1 cellular context compared by ENCODE assay signal in the genomic region with DNA sequence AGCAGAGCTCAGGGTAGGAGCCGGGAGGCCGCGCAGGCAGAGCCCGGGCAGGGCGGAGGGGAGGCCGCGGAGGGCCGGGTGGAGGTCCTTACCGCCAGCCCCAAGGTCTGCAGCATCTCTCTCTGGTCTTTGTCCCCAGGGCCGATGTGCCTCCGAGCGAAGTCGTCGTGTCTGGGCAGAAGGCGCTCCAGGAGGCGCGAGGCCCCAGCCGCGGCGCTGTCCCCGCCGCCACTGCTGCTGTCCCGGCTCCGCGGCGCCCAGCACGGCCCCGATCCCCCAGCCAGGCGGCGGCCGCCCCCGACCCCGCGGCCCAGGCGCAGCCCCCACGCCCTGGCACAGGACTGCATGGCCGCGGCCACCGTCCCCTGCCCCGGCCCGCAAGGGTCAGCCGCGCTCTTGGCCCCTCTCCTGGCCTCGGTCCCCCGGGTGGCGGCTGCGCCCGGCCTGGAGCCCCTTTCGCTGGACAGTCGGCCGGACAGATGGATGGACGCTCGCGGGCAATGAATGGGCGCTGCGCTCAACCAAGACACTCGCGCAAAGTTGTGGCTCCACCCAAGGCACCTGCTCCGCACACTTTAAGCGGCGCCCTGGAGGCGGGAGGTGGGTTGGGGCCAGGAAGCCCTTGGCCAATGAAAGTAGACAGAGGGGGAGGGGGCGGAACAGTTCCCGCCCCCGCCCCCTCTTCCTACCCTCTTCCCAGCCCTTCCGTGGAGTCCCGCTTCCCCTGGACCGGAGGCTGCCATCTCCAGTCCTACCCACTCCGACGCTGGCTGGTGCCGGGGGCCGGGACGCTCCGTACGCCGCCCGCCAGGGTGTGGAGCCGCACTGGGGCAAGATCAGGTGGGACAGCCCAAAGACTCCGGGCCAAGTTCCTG.
TF ChIP-seq lines count a peak whose summit lies in the region.

A gene (minus strand): TSS at position 577 of the 875 bp plus-strand sequence. CDS start 230 bp downstream, at position 347.

TF ChIP-seq in HepG2, 621 proteins besides CTCF, POLR2A, EP300 and RAD21 (continued from another document and continues in another):
- TF ChIP-seq, protein P1, sequence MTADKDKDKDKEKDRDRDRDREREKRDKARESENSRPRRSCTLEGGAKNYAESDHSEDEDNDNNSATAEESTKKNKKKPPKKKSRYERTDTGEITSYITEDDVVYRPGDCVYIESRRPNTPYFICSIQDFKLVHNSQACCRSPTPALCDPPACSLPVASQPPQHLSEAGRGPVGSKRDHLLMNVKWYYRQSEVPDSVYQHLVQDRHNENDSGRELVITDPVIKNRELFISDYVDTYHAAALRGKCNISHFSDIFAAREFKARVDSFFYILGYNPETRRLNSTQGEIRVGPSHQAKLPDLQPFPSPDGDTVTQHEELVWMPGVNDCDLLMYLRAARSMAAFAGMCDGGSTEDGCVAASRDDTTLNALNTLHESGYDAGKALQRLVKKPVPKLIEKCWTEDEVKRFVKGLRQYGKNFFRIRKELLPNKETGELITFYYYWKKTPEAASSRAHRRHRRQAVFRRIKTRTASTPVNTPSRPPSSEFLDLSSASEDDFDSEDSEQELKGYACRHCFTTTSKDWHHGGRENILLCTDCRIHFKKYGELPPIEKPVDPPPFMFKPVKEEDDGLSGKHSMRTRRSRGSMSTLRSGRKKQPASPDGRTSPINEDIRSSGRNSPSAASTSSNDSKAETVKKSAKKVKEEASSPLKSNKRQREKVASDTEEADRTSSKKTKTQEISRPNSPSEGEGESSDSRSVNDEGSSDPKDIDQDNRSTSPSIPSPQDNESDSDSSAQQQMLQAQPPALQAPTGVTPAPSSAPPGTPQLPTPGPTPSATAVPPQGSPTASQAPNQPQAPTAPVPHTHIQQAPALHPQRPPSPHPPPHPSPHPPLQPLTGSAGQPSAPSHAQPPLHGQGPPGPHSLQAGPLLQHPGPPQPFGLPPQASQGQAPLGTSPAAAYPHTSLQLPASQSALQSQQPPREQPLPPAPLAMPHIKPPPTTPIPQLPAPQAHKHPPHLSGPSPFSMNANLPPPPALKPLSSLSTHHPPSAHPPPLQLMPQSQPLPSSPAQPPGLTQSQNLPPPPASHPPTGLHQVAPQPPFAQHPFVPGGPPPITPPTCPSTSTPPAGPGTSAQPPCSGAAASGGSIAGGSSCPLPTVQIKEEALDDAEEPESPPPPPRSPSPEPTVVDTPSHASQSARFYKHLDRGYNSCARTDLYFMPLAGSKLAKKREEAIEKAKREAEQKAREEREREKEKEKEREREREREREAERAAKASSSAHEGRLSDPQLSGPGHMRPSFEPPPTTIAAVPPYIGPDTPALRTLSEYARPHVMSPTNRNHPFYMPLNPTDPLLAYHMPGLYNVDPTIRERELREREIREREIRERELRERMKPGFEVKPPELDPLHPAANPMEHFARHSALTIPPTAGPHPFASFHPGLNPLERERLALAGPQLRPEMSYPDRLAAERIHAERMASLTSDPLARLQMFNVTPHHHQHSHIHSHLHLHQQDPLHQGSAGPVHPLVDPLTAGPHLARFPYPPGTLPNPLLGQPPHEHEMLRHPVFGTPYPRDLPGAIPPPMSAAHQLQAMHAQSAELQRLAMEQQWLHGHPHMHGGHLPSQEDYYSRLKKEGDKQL (CRISPR knock-in tag; IDR thresholded peaks at IDR 0.05; ENCODE audit: low read depth), result no peak
- TF ChIP-seq, protein P2, sequence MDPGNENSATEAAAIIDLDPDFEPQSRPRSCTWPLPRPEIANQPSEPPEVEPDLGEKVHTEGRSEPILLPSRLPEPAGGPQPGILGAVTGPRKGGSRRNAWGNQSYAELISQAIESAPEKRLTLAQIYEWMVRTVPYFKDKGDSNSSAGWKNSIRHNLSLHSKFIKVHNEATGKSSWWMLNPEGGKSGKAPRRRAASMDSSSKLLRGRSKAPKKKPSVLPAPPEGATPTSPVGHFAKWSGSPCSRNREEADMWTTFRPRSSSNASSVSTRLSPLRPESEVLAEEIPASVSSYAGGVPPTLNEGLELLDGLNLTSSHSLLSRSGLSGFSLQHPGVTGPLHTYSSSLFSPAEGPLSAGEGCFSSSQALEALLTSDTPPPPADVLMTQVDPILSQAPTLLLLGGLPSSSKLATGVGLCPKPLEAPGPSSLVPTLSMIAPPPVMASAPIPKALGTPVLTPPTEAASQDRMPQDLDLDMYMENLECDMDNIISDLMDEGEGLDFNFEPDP (CRISPR knock-in tag; conservative IDR thresholded peaks at IDR 0.05), result no peak
- TF ChIP-seq RBAK (CRISPR knock-in tag; IDR thresholded peaks at IDR 0.05) (no peak), PPARG (CRISPR knock-in tag; conservative IDR thresholded peaks at IDR 0.05) (no peak), ARID2 (CRISPR knock-in tag; IDR thresholded peaks at IDR 0.05; ENCODE audit: borderline replicate concordance) (no peak), SIN3B (IDR thresholded peaks at IDR 0.05; ENCODE audit: low read length) (no peak), THAP11 (CRISPR knock-in tag; IDR thresholded peaks at IDR 0.05) (peak; percentile 45), ERF (CRISPR knock-in tag; IDR thresholded peaks at IDR 0.05) (peak; percentile 74), ZNF430 (CRISPR knock-in tag; IDR thresholded peaks at IDR 0.05) (peak; percentile 69), MIER3 (CRISPR knock-in tag; IDR thresholded peaks at IDR 0.05; ENCODE audit: borderline replicate concordance) (0 out of 2 replicates have a peak, but pooled peaks have one; percentile 17), ZNF773 (CRISPR knock-in tag; IDR thresholded peaks at IDR 0.05; ENCODE audit: borderline replicate concordance) (0 out of 2 replicates have a peak, but pooled peaks have one; percentile 26), ZNF775 (CRISPR knock-in tag; IDR thresholded peaks at IDR 0.05; ENCODE audit: borderline replicate concordance) (peak; percentile 47; the same call in 1 of the 2 replicates), TAF15 (IDR thresholded peaks at IDR 0.05; ENCODE audit: low read depth, low read length, poor library complexity, severe bottlenecking) (no peak), HDAC6 (IDR thresholded peaks at IDR 0.05; ENCODE audit: low read depth, low read length) (no peak), PCBP1 (IDR thresholded peaks at IDR 0.05; ENCODE audit: borderline replicate concordance, low read depth, low read length) (no peak), ZNF282 (IDR thresholded peaks at IDR 0.05; ENCODE audit: partially characterized antibody) (no peak), ELF4 (CRISPR knock-in tag; IDR thresholded peaks at IDR 0.05; ENCODE audit: borderline replicate concordance) (no peak), ZNF17 (CRISPR knock-in tag; IDR thresholded peaks at IDR 0.05) (no peak)
- TF ChIP-seq, protein P3, sequence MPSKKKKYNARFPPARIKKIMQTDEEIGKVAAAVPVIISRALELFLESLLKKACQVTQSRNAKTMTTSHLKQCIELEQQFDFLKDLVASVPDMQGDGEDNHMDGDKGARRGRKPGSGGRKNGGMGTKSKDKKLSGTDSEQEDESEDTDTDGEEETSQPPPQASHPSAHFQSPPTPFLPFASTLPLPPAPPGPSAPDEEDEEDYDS (CRISPR knock-in tag; IDR thresholded peaks at IDR 0.05), result peak; percentile 99
- TF ChIP-seq, protein P4, sequence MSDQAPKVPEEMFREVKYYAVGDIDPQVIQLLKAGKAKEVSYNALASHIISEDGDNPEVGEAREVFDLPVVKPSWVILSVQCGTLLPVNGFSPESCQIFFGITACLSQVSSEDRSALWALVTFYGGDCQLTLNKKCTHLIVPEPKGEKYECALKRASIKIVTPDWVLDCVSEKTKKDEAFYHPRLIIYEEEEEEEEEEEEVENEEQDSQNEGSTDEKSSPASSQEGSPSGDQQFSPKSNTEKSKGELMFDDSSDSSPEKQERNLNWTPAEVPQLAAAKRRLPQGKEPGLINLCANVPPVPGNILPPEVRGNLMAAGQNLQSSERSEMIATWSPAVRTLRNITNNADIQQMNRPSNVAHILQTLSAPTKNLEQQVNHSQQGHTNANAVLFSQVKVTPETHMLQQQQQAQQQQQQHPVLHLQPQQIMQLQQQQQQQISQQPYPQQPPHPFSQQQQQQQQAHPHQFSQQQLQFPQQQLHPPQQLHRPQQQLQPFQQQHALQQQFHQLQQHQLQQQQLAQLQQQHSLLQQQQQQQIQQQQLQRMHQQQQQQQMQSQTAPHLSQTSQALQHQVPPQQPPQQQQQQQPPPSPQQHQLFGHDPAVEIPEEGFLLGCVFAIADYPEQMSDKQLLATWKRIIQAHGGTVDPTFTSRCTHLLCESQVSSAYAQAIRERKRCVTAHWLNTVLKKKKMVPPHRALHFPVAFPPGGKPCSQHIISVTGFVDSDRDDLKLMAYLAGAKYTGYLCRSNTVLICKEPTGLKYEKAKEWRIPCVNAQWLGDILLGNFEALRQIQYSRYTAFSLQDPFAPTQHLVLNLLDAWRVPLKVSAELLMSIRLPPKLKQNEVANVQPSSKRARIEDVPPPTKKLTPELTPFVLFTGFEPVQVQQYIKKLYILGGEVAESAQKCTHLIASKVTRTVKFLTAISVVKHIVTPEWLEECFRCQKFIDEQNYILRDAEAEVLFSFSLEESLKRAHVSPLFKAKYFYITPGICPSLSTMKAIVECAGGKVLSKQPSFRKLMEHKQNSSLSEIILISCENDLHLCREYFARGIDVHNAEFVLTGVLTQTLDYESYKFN (CRISPR knock-in tag; conservative IDR thresholded peaks at IDR 0.05), result peak; percentile 48; the same call in 1 of the 2 replicates
- TF ChIP-seq, protein P5, sequence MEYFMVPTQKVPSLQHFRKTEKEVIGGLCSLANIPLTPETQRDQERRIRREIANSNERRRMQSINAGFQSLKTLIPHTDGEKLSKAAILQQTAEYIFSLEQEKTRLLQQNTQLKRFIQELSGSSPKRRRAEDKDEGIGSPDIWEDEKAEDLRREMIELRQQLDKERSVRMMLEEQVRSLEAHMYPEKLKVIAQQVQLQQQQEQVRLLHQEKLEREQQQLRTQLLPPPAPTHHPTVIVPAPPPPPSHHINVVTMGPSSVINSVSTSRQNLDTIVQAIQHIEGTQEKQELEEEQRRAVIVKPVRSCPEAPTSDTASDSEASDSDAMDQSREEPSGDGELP (IDR thresholded peaks at IDR 0.05; ENCODE audit: borderline replicate concordance, low read depth), result peak; percentile 20; the same call in 1 of the 2 replicates
- TF ChIP-seq, protein P6, sequence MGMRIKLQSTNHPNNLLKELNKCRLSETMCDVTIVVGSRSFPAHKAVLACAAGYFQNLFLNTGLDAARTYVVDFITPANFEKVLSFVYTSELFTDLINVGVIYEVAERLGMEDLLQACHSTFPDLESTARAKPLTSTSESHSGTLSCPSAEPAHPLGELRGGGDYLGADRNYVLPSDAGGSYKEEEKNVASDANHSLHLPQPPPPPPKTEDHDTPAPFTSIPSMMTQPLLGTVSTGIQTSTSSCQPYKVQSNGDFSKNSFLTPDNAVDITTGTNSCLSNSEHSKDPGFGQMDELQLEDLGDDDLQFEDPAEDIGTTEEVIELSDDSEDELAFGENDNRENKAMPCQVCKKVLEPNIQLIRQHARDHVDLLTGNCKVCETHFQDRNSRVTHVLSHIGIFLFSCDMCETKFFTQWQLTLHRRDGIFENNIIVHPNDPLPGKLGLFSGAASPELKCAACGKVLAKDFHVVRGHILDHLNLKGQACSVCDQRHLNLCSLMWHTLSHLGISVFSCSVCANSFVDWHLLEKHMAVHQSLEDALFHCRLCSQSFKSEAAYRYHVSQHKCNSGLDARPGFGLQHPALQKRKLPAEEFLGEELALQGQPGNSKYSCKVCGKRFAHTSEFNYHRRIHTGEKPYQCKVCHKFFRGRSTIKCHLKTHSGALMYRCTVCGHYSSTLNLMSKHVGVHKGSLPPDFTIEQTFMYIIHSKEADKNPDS (CRISPR knock-in tag; IDR thresholded peaks at IDR 0.05), result no peak
- TF ChIP-seq, protein P7, sequence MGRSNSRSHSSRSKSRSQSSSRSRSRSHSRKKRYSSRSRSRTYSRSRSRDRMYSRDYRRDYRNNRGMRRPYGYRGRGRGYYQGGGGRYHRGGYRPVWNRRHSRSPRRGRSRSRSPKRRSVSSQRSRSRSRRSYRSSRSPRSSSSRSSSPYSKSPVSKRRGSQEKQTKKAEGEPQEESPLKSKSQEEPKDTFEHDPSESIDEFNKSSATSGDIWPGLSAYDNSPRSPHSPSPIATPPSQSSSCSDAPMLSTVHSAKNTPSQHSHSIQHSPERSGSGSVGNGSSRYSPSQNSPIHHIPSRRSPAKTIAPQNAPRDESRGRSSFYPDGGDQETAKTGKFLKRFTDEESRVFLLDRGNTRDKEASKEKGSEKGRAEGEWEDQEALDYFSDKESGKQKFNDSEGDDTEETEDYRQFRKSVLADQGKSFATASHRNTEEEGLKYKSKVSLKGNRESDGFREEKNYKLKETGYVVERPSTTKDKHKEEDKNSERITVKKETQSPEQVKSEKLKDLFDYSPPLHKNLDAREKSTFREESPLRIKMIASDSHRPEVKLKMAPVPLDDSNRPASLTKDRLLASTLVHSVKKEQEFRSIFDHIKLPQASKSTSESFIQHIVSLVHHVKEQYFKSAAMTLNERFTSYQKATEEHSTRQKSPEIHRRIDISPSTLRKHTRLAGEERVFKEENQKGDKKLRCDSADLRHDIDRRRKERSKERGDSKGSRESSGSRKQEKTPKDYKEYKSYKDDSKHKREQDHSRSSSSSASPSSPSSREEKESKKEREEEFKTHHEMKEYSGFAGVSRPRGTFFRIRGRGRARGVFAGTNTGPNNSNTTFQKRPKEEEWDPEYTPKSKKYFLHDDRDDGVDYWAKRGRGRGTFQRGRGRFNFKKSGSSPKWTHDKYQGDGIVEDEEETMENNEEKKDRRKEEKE (IDR thresholded peaks at IDR 0.05), result no peak
- TF ChIP-seq, protein P8, sequence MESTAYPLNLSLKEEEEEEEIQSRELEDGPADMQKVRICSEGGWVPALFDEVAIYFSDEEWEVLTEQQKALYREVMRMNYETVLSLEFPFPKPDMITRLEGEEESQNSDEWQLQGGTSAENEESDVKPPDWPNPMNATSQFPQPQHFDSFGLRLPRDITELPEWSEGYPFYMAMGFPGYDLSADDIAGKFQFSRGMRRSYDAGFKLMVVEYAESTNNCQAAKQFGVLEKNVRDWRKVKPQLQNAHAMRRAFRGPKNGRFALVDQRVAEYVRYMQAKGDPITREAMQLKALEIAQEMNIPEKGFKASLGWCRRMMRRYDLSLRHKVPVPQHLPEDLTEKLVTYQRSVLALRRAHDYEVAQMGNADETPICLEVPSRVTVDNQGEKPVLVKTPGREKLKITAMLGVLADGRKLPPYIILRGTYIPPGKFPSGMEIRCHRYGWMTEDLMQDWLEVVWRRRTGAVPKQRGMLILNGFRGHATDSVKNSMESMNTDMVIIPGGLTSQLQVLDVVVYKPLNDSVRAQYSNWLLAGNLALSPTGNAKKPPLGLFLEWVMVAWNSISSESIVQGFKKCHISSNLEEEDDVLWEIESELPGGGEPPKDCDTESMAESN (CRISPR knock-in tag; conservative IDR thresholded peaks at IDR 0.05), result peak; percentile 27; the same call in 1 of the 2 replicates
- TF ChIP-seq, protein P9, sequence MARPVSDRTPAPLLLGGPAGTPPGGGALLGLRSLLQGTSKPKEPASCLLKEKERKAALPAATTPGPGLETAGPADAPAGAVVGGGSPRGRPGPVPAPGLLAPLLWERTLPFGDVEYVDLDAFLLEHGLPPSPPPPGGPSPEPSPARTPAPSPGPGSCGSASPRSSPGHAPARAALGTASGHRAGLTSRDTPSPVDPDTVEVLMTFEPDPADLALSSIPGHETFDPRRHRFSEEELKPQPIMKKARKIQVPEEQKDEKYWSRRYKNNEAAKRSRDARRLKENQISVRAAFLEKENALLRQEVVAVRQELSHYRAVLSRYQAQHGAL (CRISPR knock-in tag; IDR thresholded peaks at IDR 0.05; ENCODE audit: not compliant biosample characterization), result no peak
